In genomic region chr3:13495921-13496723, GRCh38 we compare ENCODE assay signal across 8 cellular contexts. TPM values are rescaled to one million over a fixed set of nuclear protein-coding genes. Genes with fewer than 3 reads are reported as not detected.
A peak's percentile ranks its signal among the peaks of the same experiment; 100 is the strongest.
DNase-seq lines count a peak whose midpoint lies in the region; ATAC-seq and TF ChIP-seq lines count a peak whose summit lies in the region.

No MANE protein-coding gene starts in this region.

- CTCF ChIA-PET in CD8-positive, alpha-beta T cell (lab: Charles Lee), result interaction anchor here (0.6 to 8.4 kb wide), 31 partner anchors 10 to 404 kb away, joined by 3 to 389 read pairs (median 4); partner anchors contain the start of genes HDAC11 and WNT7A
- CTCF ChIA-PET in SK-N-SH (lab: Yijun Ruan, JAX), result interaction anchor here (0.5 to 29.6 kb wide), 59 partner anchors 9 to 415 kb away, joined by 3 to 872 read pairs (median 5); partner anchors contain the start of genes HDAC11 and WNT7A
- CTCF ChIA-PET in activated naive CD4-positive, alpha-beta T cell treated with anti-CD3 and anti-CD28 coated beads, Interleukin-2, amount 10 ng/mL, durations not matched to agents 7 days and 5 days (lab: Charles Lee), result interaction anchor here (0.7 to 7.5 kb wide), 18 partner anchors 9 to 388 kb away, joined by 3 to 352 read pairs (median 4); no protein-coding TSS in a partner anchor

- H3K79me2 ChIP-seq in Karpas-422 (ENCODE audit: low read length) (no peaks in the 10 kb centered on the region), SK-N-SH (ENCODE audit: insufficient read depth) (no peaks in the 10 kb centered on the region)

- H3K27ac ChIP-seq in CD8-positive, alpha-beta T cell (ENCODE audit: low read depth, low read length), result no peak overlapping the region
- H3K27ac ChIP-seq in Karpas-422 (ENCODE audit: low read length), result no peak overlapping the region
- no peak overlapping the region for H3K27ac ChIP-seq in SK-N-SH (ENCODE audit: low read depth in 2 of 2, low read length in 1 of 2)
- H3K27ac ChIP-seq in upper lobe of left lung, result no peak overlapping the region

- H3K4me3 ChIP-seq in CD8-positive, alpha-beta T cell (ENCODE audit: low read depth, low read length), result no peak overlapping the region
- no peak overlapping the region for H3K4me3 ChIP-seq in Karpas-422 (ENCODE audit: low read length)
- no peak overlapping the region for H3K4me3 ChIP-seq in SK-N-SH (ENCODE audit: low read depth in 2 of 2, low read length in 1 of 2)
- no peak overlapping the region for H3K4me3 ChIP-seq in upper lobe of left lung

- H3K27ac Mint-ChIP-seq in CD8-positive, alpha-beta T cell, result no peak overlapping the region
- no peak overlapping the region for H3K27ac Mint-ChIP-seq in activated naive CD4-positive, alpha-beta T cell treated with anti-CD3 and anti-CD28 coated beads, Interleukin-2, amount 10 ng/mL, durations not matched to agents 7 days and 5 days

- H3K9me3 Mint-ChIP-seq in CD8-positive, alpha-beta T cell, result no peaks in the 10 kb centered on the region
- no peaks in the 10 kb centered on the region for H3K9me3 Mint-ChIP-seq in activated naive CD4-positive, alpha-beta T cell treated with anti-CD3 and anti-CD28 coated beads, Interleukin-2, amount 10 ng/mL, durations not matched to agents 7 days and 5 days

- TF ChIP-seq POLR2A in upper lobe of left lung (IDR thresholded peaks at IDR 0.05), result no peak

- H3K9me3 ChIP-seq in CD8-positive, alpha-beta T cell (ENCODE audit: low read length), result no peaks in the 10 kb centered on the region
- H3K9me3 ChIP-seq in Karpas-422 (ENCODE audit: low read length) (no peaks in the 10 kb centered on the region), SK-N-SH (no peaks in the 10 kb centered on the region), upper lobe of left lung (no peaks in the 10 kb centered on the region)

- WGBS in SK-N-SH (ENCODE audit: low lambda C conversion rate), result 54% methylated on average over 12 of the region's 12 CpGs
- 47 to 52% methylated on average over 6 to 12 of the region's 12 CpGs for WGBS in upper lobe of left lung, 2 donors

- no peaks in the 10 kb centered on the region for H3K4me1 Mint-ChIP-seq in CD8-positive, alpha-beta T cell (ENCODE audit: low read depth)
- peaks cover 9% of the 10 kb centered on the region for H3K4me1 Mint-ChIP-seq in activated naive CD4-positive, alpha-beta T cell treated with anti-CD3 and anti-CD28 coated beads, Interleukin-2, amount 10 ng/mL, durations not matched to agents 7 days and 5 days

- peak; percentile 99 for TF ChIP-seq RAD21 in SK-N-SH (IDR thresholded peaks at IDR 0.05; ENCODE audit: low read length)

- ATAC-seq in CD8-positive, alpha-beta T cell, result peak; percentile 99
- peak; percentile 70 for ATAC-seq in GM21360 (IDR thresholded peaks at IDR 0.05; ENCODE audit: unreplicated experiment)
- peak; percentile 88 to 89 for ATAC-seq in upper lobe of left lung (ENCODE audit: low FRiP score in 2 of 2)

- no peaks in the 10 kb centered on the region for H3K9me2 ChIP-seq in Karpas-422 (replicated peaks; ENCODE audit: insufficient read depth, low read length)
- H3K9me2 ChIP-seq in SK-N-SH, result no peaks in the 10 kb centered on the region

- TF ChIP-seq CTCF in CD8-positive, alpha-beta T cell (IDR thresholded peaks at IDR 0.05), result peak; percentile 76
- TF ChIP-seq CTCF in SK-N-SH (IDR thresholded peaks at IDR 0.05), result peak; percentile 91
- peak; percentile 86 to 93 (median 88) for TF ChIP-seq CTCF in upper lobe of left lung (IDR thresholded peaks at IDR 0.05)

- H3K4me3 Mint-ChIP-seq in CD8-positive, alpha-beta T cell, result no peak overlapping the region
- no peak overlapping the region for H3K4me3 Mint-ChIP-seq in activated naive CD4-positive, alpha-beta T cell treated with anti-CD3 and anti-CD28 coated beads, Interleukin-2, amount 10 ng/mL, durations not matched to agents 7 days and 5 days

- H4K20me1 ChIP-seq in Karpas-422 (ENCODE audit: insufficient read depth, low read depth, low read length) (no peaks in the 10 kb centered on the region), SK-N-SH (ENCODE audit: insufficient read depth) (no peaks in the 10 kb centered on the region)

- H3K27me3 Mint-ChIP-seq in CD8-positive, alpha-beta T cell (ENCODE audit: low read depth), result no peaks in the 10 kb centered on the region
- H3K27me3 Mint-ChIP-seq in activated naive CD4-positive, alpha-beta T cell treated with anti-CD3 and anti-CD28 coated beads, Interleukin-2, amount 10 ng/mL, durations not matched to agents 7 days and 5 days, result peaks cover 22% of the 10 kb centered on the region

- TF ChIP-seq EP300 in SK-N-SH (IDR thresholded peaks at IDR 0.05; ENCODE audit: borderline replicate concordance in 1 of 2, low read depth in 1 of 2, low read length in 1 of 2), result no peak
- no peak for TF ChIP-seq EP300 in upper lobe of left lung (IDR thresholded peaks at IDR 0.05)

- H3K4me1 ChIP-seq in CD8-positive, alpha-beta T cell (ENCODE audit: insufficient read depth, low read length), result no peaks in the 10 kb centered on the region
- H3K4me1 ChIP-seq in Karpas-422 (ENCODE audit: low read length) (no peaks in the 10 kb centered on the region), SK-N-SH (ENCODE audit: control insufficient read depth in 1 of 2, insufficient read depth in 2 of 2, low read depth in 1 of 2, low read length in 1 of 2) (peaks cover 0 to 11% of the 10 kb centered on the region in 2 experiments; a peak in 1 of 4 replicates), upper lobe of left lung (peaks cover 4 to 7% (median 5%) of the 10 kb centered on the region in 4 donors)

- peaks cover 3% of the 10 kb centered on the region for H3K36me3 Mint-ChIP-seq in CD8-positive, alpha-beta T cell
- no peaks in the 10 kb centered on the region for H3K36me3 Mint-ChIP-seq in activated naive CD4-positive, alpha-beta T cell treated with anti-CD3 and anti-CD28 coated beads, Interleukin-2, amount 10 ng/mL, durations not matched to agents 7 days and 5 days

- H2AFZ ChIP-seq in Karpas-422 (ENCODE audit: low read length) (no peak overlapping the region), SK-N-SH (ENCODE audit: low read depth) (no peak overlapping the region)

- DNase-seq in CD8-positive, alpha-beta T cell, result peak; percentile 51 to 78 (median 67)
- DNase-seq in Karpas-422 (peak; percentile 90), SK-N-SH (peak; percentile 84), glomerular endothelial cell (ENCODE audit: extremely low read depth, low read depth, low spot score) (peak; percentile 29), pons (ENCODE audit: low spot score) (peak; percentile 93), upper lobe of left lung (peak in 1 of 2 donors; percentile 86)
- DNase-seq in activated naive CD4-positive, alpha-beta T cell treated with anti-CD3 and anti-CD28 coated beads, Interleukin-2, amount 10 ng/mL, durations not matched to agents 7 days and 5 days, result peak; percentile 82

- H3K4me2 ChIP-seq in Karpas-422 (ENCODE audit: low read depth, low read length, poor library complexity, severe bottlenecking) (no peak overlapping the region), SK-N-SH (no peak overlapping the region)

- POLR2A ChIA-PET in CD8-positive, alpha-beta T cell (lab: Charles Lee), result interaction anchor here (1.4 to 1.5 kb wide), 2 partner anchors 152 to 156 kb away, joined by 6 read pairs; no protein-coding TSS in a partner anchor
- POLR2A ChIA-PET in SK-N-SH (lab: Yijun Ruan, JAX), result interaction anchor here (0.9 to 1.5 kb wide), 4 partner anchors 70 to 152 kb away, joined by 3 to 8 read pairs (median 4); no protein-coding TSS in a partner anchor

- no peaks in the 10 kb centered on the region for H3K27me3 ChIP-seq in CD8-positive, alpha-beta T cell (ENCODE audit: insufficient read depth, low read length)
- H3K27me3 ChIP-seq in Karpas-422 (ENCODE audit: low read length) (no peaks in the 10 kb centered on the region), SK-N-SH (ENCODE audit: insufficient read depth) (no peaks in the 10 kb centered on the region), upper lobe of left lung (no peaks in the 10 kb centered on the region)

- H3F3A ChIP-seq in SK-N-SH (replicated peaks; ENCODE audit: insufficient read depth), result no peaks in the 10 kb centered on the region

- H3K9ac ChIP-seq in Karpas-422 (ENCODE audit: low read length) (no peak overlapping the region), SK-N-SH (no peak overlapping the region)

- intact Hi-C loops in CD8-positive, alpha-beta T cell (cut with DNase I, micrococcal nuclease), result loop anchor here (1.0 to 10.0 kb wide), 6 partner anchors 152 to 1159 kb away; partner anchors contain the start of genes CCDC174 (in 1 of the 2) and WNT7A (in 1 of the 2)

- H3K36me3 ChIP-seq in CD8-positive, alpha-beta T cell (ENCODE audit: insufficient read depth, low read length), result no peaks in the 10 kb centered on the region
- H3K36me3 ChIP-seq in Karpas-422 (ENCODE audit: insufficient read depth, low read length) (no peaks in the 10 kb centered on the region), SK-N-SH (replicated peaks in 1 of 2; ENCODE audit: control insufficient read depth in 1 of 2, insufficient read depth in 2 of 2, low read length in 1 of 2) (no peaks in the 10 kb centered on the region), upper lobe of left lung (peaks cover 0 to 10% (median 2%) of the 10 kb centered on the region in 4 donors)

TF ChIP-seq in SK-N-SH, 30 proteins besides CTCF, POLR2A, EP300 and RAD21 (continues in another document):
- TF ChIP-seq MXI1 (IDR thresholded peaks at IDR 0.05; ENCODE audit: low read depth, low read length), result peak; percentile 14; the same call in 1 of the 2 replicates
- TF ChIP-seq NRF1 (IDR thresholded peaks at IDR 0.05; ENCODE audit: low read depth, low read length), result peak; percentile 19; the same call in 1 of the 2 replicates
- TF ChIP-seq RCOR1 (IDR thresholded peaks at IDR 0.05; ENCODE audit: low read length), result no peak
- TF ChIP-seq MEF2A (IDR thresholded peaks at IDR 0.05; ENCODE audit: borderline replicate concordance, low read depth), result no peak
- TF ChIP-seq CHD2 (IDR thresholded peaks at IDR 0.05; ENCODE audit: low read length, partially characterized antibody), result peak; percentile 29

RNA-seq across cellular contexts. Expression of gene HDAC11, which starts 16.0 kb away (rescaled TPM):
- 1 to 10 TPM; 4.6 to 5.8 TPM for total RNA-seq in CD8-positive, alpha-beta T cell
- total RNA-seq in Karpas-422 (2014; rRNA removed; shearing (Covaris generic); ENCODE audit: low replicate concordance), result 1.6 and 5.3 TPM in 2 replicates
- 13.9 and 17.5 TPM in 2 replicates for polyA plus RNA-seq in SK-N-SH (2012; rRNA removed)
- polyA plus RNA-seq in SK-N-SH (2012; cell fraction: cytosol; rRNA removed), result 7.3 and 11.6 TPM in 2 replicates
- 12.8 and 15.7 TPM in 2 replicates for polyA plus RNA-seq in SK-N-SH (2012; cell fraction: nucleus; rRNA removed)
- total RNA-seq in glomerular endothelial cell (8.0 and 11.8 TPM in 2 replicates), upper lobe of left lung (10 to 100 TPM; 11.5 to 28.1 (median 18.0) TPM)

RNA-seq across cellular contexts. Expression of gene FBLN2, which starts 52.8 kb away (rescaled TPM):
- 10 to 100 TPM; 11.6 to 13.7 TPM for total RNA-seq in CD8-positive, alpha-beta T cell
- total RNA-seq in Karpas-422 (2014; rRNA removed; shearing (Covaris generic); ENCODE audit: low replicate concordance), result not detected in 2 replicates
- polyA plus RNA-seq in SK-N-SH (2012; rRNA removed), result 4.8 and 5.2 TPM in 2 replicates
- 1.5 and 2.6 TPM in 2 replicates for polyA plus RNA-seq in SK-N-SH (2012; cell fraction: cytosol; rRNA removed)
- 4.4 and 5.2 TPM in 2 replicates for polyA plus RNA-seq in SK-N-SH (2012; cell fraction: nucleus; rRNA removed)
- 1.6 and 14.2 TPM in 2 replicates for total RNA-seq in glomerular endothelial cell
- 10 to 100 TPM in 4 of 6 donors, 1 to 10 TPM in 2; 2.1 to 85.7 (median 19.5) TPM for total RNA-seq in upper lobe of left lung
